Comparison of ENCODE assay signal across 27 cellular contexts in the genomic region with DNA sequence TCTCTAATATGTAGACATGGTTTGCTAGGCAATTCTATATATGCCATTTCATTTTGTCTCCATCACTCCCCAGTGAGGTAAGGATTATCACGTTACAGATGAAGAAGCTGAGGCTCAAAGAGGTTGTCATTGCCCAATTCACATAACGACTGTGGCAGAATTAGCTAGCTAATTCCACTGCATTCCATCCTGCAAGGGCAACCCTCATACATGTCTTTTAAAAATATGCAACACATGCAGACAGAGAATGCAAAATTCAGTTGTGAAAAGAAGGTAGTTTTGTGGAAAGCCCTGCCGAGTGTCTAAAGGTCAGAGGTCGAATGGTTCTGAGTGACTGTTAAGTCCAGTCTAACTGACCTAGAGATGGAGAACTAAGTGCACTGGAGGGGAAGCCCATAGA.
"Had no signal": no experiment of that assay in that cellular context is flagged by ENCODE, and none has a peak within 500 bp of the region (broad histone marks: within the 10 kb centered on the region; RNA-seq: fewer than 3 reads in every experiment).

No MANE protein-coding gene starts in this region.

- H3K9me3 ChIP-seq: colonic mucosa, esophagus muscularis mucosa, esophagus squamous epithelium, gastrocnemius medialis, gastroesophageal sphincter, heart left ventricle, heart right ventricle had no signal

- H3K4me1 Mint-ChIP-seq: endodermal cell had no signal

- H3K4me3 Mint-ChIP-seq: dendritic cell treated with granulocyte-macrophage colony-stimulating factor and Interleukin-4, amounts not matched to agents 40 ng/mL and 50 ng/mL, for 4 days; effector memory CD8-positive, alpha-beta T cell; endodermal cell had no signal

- H3K4me3 ChIP-seq: colonic mucosa, coronary artery, dorsolateral prefrontal cortex, esophagus muscularis mucosa, esophagus squamous epithelium, gastrocnemius medialis, gastroesophageal sphincter, heart left ventricle, heart right ventricle had no signal

- H3K36me3 ChIP-seq: colonic mucosa, esophagus muscularis mucosa, gastrocnemius medialis, gastroesophageal sphincter, heart left ventricle, heart right ventricle had no signal

- H3K27ac Mint-ChIP-seq: dendritic cell treated with granulocyte-macrophage colony-stimulating factor and Interleukin-4, amounts not matched to agents 40 ng/mL and 50 ng/mL, for 4 days; effector memory CD8-positive, alpha-beta T cell; endodermal cell had no signal

- H3K9me3 Mint-ChIP-seq: dendritic cell treated with granulocyte-macrophage colony-stimulating factor and Interleukin-4, amounts not matched to agents 40 ng/mL and 50 ng/mL, for 4 days; effector memory CD8-positive, alpha-beta T cell; endodermal cell had no signal

- ATAC-seq: effector memory CD8-positive, alpha-beta T cell; esophagus mucosa; foreskin keratinocyte; gastrocnemius medialis; gastroesophageal sphincter had no signal

- H3K27ac ChIP-seq: colonic mucosa, coronary artery, dorsolateral prefrontal cortex, epithelial cell of prostate, esophagus muscularis mucosa, esophagus squamous epithelium, foreskin keratinocyte, gastrocnemius medialis, gastroesophageal sphincter, heart left ventricle, heart right ventricle had no signal

- H3K27me3 ChIP-seq: colonic mucosa, dorsolateral prefrontal cortex, esophagus muscularis mucosa, esophagus squamous epithelium, foreskin keratinocyte, gastrocnemius medialis, gastroesophageal sphincter, heart left ventricle, heart right ventricle had no signal

- H3K27me3 Mint-ChIP-seq: dendritic cell treated with granulocyte-macrophage colony-stimulating factor and Interleukin-4, amounts not matched to agents 40 ng/mL and 50 ng/mL, for 4 days; effector memory CD8-positive, alpha-beta T cell had no signal

- FAIRE-seq: colon, endometrium, endothelial cell of umbilical vein, frontal cortex had no signal

- H3K4me1 ChIP-seq: colonic mucosa, gastroesophageal sphincter had no signal

- DNase-seq: colonic mucosa; cortex of kidney; dermis blood vessel endothelial cell; dorsolateral prefrontal cortex; effector CD4-positive, alpha-beta T cell; effector CD8-positive, alpha-beta T cell; effector memory CD4-positive, alpha-beta T cell; effector memory CD8-positive, alpha-beta T cell; endodermal cell; erythroblast; esophagus squamous epithelium; foreskin keratinocyte; foreskin melanocyte; gastrocnemius medialis; head of caudate nucleus; heart left ventricle; heart right ventricle had no signal
